ENCODE assay signal across 1 cellular context in genomic region chr15:83320831-83321230, GRCh38.
TF ChIP-seq lines count a peak whose summit lies in the region.

No MANE protein-coding gene starts in this region.

TF ChIP-seq in WTC11, 78 proteins besides CTCF, POLR2A, EP300 and RAD21 (continued from another document):
- TF ChIP-seq GRHL2 (CRISPR knock-in tag; IDR thresholded peaks at IDR 0.05; ENCODE audit: insufficient replicate concordance, severe bottlenecking) (no peak), HMGXB4 (CRISPR knock-in tag; IDR thresholded peaks at IDR 0.05) (no peak), KAT7 (CRISPR knock-in tag; IDR thresholded peaks at IDR 0.05; ENCODE audit: borderline replicate concordance) (no peak), SP1 (CRISPR knock-in tag; conservative IDR thresholded peaks at IDR 0.05) (no peak), NR1H2 (CRISPR knock-in tag; IDR thresholded peaks at IDR 0.05) (no peak), ARID4B (CRISPR knock-in tag; IDR thresholded peaks at IDR 0.05; ENCODE audit: borderline replicate concordance) (no peak), HMGA2 (CRISPR knock-in tag; IDR thresholded peaks at IDR 0.05) (no peak)
- TF ChIP-seq, protein P1, sequence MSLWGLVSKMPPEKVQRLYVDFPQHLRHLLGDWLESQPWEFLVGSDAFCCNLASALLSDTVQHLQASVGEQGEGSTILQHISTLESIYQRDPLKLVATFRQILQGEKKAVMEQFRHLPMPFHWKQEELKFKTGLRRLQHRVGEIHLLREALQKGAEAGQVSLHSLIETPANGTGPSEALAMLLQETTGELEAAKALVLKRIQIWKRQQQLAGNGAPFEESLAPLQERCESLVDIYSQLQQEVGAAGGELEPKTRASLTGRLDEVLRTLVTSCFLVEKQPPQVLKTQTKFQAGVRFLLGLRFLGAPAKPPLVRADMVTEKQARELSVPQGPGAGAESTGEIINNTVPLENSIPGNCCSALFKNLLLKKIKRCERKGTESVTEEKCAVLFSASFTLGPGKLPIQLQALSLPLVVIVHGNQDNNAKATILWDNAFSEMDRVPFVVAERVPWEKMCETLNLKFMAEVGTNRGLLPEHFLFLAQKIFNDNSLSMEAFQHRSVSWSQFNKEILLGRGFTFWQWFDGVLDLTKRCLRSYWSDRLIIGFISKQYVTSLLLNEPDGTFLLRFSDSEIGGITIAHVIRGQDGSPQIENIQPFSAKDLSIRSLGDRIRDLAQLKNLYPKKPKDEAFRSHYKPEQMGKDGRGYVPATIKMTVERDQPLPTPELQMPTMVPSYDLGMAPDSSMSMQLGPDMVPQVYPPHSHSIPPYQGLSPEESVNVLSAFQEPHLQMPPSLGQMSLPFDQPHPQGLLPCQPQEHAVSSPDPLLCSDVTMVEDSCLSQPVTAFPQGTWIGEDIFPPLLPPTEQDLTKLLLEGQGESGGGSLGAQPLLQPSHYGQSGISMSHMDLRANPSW (CRISPR knock-in tag; conservative IDR thresholded peaks at IDR 0.05; ENCODE audit: low read depth) = no peak
- TF ChIP-seq, protein P2, sequence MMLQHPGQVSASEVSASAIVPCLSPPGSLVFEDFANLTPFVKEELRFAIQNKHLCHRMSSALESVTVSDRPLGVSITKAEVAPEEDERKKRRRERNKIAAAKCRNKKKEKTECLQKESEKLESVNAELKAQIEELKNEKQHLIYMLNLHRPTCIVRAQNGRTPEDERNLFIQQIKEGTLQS (CRISPR knock-in tag; conservative IDR thresholded peaks at IDR 0.05) = no peak
